In the genomic region with DNA sequence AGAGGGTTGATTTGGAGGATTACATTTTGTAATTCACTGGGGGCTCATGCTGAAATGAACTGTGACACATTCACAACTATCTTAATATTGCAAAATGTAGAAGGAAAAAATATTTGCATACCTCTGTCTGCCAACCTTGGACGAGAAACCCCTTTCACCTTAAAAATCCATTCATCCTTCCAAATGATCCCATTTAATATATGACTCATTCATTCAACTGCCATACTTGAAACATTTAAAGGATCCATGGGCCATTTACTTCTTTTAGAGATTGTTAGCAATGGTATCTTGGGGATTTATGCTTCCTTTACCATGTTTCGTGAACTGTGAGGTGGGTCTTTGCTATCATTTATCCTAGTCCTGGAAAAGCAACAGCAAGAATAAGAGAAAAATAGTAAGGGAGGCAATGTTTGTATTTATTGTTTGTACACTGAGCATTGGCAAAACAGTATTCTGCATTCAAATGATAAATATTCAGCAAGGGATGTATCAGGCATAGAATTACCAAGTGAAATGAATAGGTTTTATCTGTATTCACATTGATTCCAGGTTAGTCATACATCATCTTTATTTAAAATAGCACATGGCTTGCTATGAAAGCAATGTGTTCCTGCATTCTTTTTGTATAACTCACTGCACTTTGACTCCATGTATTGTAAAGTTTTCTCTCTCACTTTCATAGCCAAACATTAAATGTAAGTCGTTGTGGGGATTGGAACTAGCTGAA, we compare ENCODE assay signal across 1 cellular context.
A peak's percentile ranks its signal among the peaks of the same experiment; 100 is the strongest.
TF ChIP-seq lines count a peak whose summit lies in the region.

No MANE protein-coding gene starts in this region.

TF ChIP-seq in endothelial cell of umbilical vein, 7 proteins besides CTCF, POLR2A, EP300 and RAD21:
- TF ChIP-seq FOS (IDR thresholded peaks at IDR 0.05; ENCODE audit: borderline replicate concordance, insufficient read depth, low read length): peak; percentile 77
- TF ChIP-seq GATA2 (IDR thresholded peaks at IDR 0.05; ENCODE audit: insufficient read depth, insufficient read length, low read depth, low read length): peak; percentile 29
- TF ChIP-seq EZH2 (IDR thresholded peaks at IDR 0.05; ENCODE audit: borderline replicate concordance, low read depth, low read length, severe bottlenecking): no peak
- peak; percentile 90 for TF ChIP-seq JUN (IDR thresholded peaks at IDR 0.05; ENCODE audit: borderline replicate concordance, insufficient read depth, insufficient read length, low read depth)
- TF ChIP-seq POLR2AphosphoS5 (IDR thresholded peaks at IDR 0.05; ENCODE audit: insufficient read depth, low read depth, low read length): no peak
- TF ChIP-seq, protein P1, sequence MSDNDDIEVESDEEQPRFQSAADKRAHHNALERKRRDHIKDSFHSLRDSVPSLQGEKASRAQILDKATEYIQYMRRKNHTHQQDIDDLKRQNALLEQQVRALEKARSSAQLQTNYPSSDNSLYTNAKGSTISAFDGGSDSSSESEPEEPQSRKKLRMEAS (IDR thresholded peaks at IDR 0.05; ENCODE audit: insufficient read depth, insufficient read length): no peak
- no peak for TF ChIP-seq MYC (IDR thresholded peaks at IDR 0.05; ENCODE audit: low read depth, low read length)
